In the genomic region with DNA sequence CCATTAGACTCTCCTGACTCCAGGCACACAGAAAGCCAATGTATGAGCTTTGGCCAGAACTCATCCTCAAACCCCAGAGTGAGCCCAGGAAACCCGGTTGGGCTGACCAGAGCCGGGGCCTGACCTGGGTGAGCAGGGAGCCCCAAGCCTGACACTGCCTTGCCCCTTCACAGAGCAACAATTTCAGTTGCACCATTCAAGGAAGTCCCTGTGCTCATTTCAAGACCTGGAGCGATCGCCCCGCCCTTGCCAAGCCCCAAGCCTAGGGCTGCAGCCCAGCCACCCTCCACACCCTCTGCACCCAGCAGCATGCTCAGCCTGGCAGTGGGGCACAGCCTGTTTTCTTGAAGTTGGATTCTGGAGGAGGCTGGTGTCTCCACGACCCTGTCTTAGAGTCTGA, we compare ENCODE assay signal across 13 cellular contexts. TPM values are rescaled to one million over a fixed set of nuclear protein-coding genes. Genes with fewer than 3 reads are reported as not detected.
DNase-seq lines count a peak whose midpoint lies in the region; ATAC-seq and TF ChIP-seq lines count a peak whose summit lies in the region.
"Had no signal": no experiment of that assay in that cellular context is flagged by ENCODE, and none has a peak within 500 bp of the region (broad histone marks: within the 10 kb centered on the region; RNA-seq: fewer than 3 reads in every experiment).

No MANE protein-coding gene starts in this region.

- DNase-seq in left cardiac atrium (peak; percentile 34), left ventricle myocardium superior (no peak), astrocyte of the spinal cord (ENCODE audit: low read depth, low spot score) (no peak), lower lobe of right lung (no peak), ureter (ENCODE audit: low spot score) (peak; percentile 77), left lobe of liver (ENCODE audit: low spot score) (no peak), SKM-1 treated with dmso at 0.1 percent for 144 hours (lab: John Stamatoyannopoulos, UW; ENCODE audit: unreplicated experiment) (no peak)
- DNase-seq: activated CD4-positive, CD25-positive, alpha-beta regulatory T cell; erythroblast; NCI-H345; substantia nigra had no signal

- H3K27me3 ChIP-seq in lower lobe of right lung (ENCODE audit: low read depth): peaks cover 32% of the 10 kb centered on the region

- TF ChIP-seq CTCF in astrocyte of the spinal cord (IDR thresholded peaks at IDR 0.05; ENCODE audit: low read depth, low read length): no peak
- no peak for TF ChIP-seq CTCF in lower lobe of right lung (IDR thresholded peaks at IDR 0.05)

- peaks cover 43% of the 10 kb centered on the region for H3K4me1 ChIP-seq in lower lobe of right lung

- no peak for ATAC-seq in left cardiac atrium
- no peak for ATAC-seq in left ventricle myocardium superior
- peak; percentile 6 to 9 for ATAC-seq in lower lobe of right lung
- no peak for ATAC-seq in left lobe of liver
- ATAC-seq in HG03095 (IDR thresholded peaks at IDR 0.05; ENCODE audit: unreplicated experiment): no peak

- intact Hi-C loops in left cardiac atrium (cut with DNase I): loop anchor here in 1 of 2 donors (5.0 kb wide), 1 partner anchor 49 kb away; a partner anchor contains a TSS
- intact Hi-C loops in left ventricle myocardium superior (cut with micrococcal nuclease): no loop called here
- intact Hi-C loops in lower lobe of right lung (cut with DNase I): no loop called here

- H3K36me3 ChIP-seq in lower lobe of right lung: no peaks in the 10 kb centered on the region

- in situ Hi-C loops in astrocyte of the spinal cord (cut with HindIII; ENCODE audit: low sequenced_read_pairs): loop anchor here (25.0 kb wide), 2 partner anchors 209 to 309 kb away; no protein-coding TSS in a partner anchor

- H3K27ac ChIP-seq in lower lobe of right lung: peak overlapping the region; percentile 87

- H3K9me3 ChIP-seq in lower lobe of right lung: no peaks in the 10 kb centered on the region

- peak overlapping the region; percentile 65 for H3K4me3 ChIP-seq in astrocyte of the spinal cord (ENCODE audit: low read depth, low read length)
- peak overlapping the region; percentile 67 for H3K4me3 ChIP-seq in lower lobe of right lung

RNA-seq across cellular contexts. Expression of a gene that starts 2.3 kb away (rescaled TPM):
- total RNA-seq in left cardiac atrium (10 to 100 TPM; 53.0 to 63.7 TPM), left ventricle myocardium superior (49.1 TPM), lower lobe of right lung (126 TPM), ureter (226 TPM), left lobe of liver (2.5 TPM)

RNA-seq across cellular contexts. Expression of a gene that starts 18.3 kb away (rescaled TPM):
- total RNA-seq in left cardiac atrium (not detected), left ventricle myocardium superior (not detected), lower lobe of right lung (not detected), ureter (not detected), left lobe of liver (not detected)
- total RNA-seq: renal cortical epithelial cell had no signal

Comparison
In these comparisons a context has a peak if more than half of its experiments do, and no peak if none do; other contexts are left out.
1. DNase-seq: peak in left cardiac atrium (single experiment) and ureter (single experiment); none in left ventricle myocardium superior (single experiment), astrocyte of the spinal cord (single experiment), lower lobe of right lung (single experiment), left lobe of liver (single experiment) and SKM-1 treated with dmso at 0.1 percent for 144 hours (single experiment).
2. ATAC-seq: peak in lower lobe of right lung (2 of 2); none in left cardiac atrium (0 of 2), left ventricle myocardium superior (single experiment), left lobe of liver (single experiment) and HG03095 (single experiment).
3. RNA of a gene that starts 2.3 kb away (total RNA-seq): 226 TPM in ureter (single experiment), 126 TPM in lower lobe of right lung (single experiment), 53.0 to 63.7 TPM in left cardiac atrium and 49.1 TPM in left ventricle myocardium superior (single experiment); 2.5 TPM in left lobe of liver (single experiment); every median in the first group is over 10 times any median in the second.